In the genomic region with DNA sequence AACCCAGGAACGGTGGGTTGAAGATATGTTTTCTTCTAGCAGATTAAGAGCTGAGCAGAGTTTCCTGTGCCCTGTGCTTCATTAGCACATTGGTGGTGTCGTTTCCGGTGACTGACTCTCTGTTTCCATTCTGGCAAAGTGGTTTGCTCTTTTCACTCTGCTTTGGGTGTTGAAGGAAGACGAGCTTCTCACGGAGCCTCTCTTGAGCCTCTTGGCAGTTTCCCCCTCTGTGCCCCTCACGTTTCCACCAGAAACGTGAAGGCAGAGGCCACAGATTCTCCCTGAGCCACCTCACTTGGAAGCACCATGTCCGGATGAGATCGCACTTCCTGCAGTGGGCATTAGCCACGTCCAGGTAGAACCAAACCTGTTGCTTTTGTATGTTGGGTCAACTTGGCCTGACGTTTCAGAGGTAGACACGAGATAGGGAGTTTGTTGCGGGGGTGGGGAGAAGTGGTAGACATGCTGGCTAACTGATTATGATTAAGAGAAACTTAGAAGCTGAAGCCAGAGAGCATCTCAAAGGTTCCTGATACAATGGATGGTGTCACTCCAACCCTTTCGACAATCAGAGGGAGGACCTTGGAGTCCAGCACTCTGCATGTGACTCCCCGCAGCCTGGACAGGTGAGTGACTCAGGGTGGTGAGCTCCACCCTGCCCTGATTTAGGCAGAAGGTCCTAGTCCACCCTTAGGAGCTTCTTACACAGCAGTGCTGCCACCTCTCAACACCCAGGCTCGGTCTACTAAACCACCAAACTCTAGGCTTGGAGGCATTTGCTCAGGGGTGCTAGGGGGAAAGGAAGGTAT, we compare ENCODE assay signal across 8 cellular contexts. TPM values are rescaled to one million over a fixed set of nuclear protein-coding genes. Genes with fewer than 3 reads are reported as not detected.
A peak's percentile ranks its signal among the peaks of the same experiment; 100 is the strongest.
DNase-seq lines count a peak whose midpoint lies in the region; ATAC-seq and TF ChIP-seq lines count a peak whose summit lies in the region.

A gene with protein sequence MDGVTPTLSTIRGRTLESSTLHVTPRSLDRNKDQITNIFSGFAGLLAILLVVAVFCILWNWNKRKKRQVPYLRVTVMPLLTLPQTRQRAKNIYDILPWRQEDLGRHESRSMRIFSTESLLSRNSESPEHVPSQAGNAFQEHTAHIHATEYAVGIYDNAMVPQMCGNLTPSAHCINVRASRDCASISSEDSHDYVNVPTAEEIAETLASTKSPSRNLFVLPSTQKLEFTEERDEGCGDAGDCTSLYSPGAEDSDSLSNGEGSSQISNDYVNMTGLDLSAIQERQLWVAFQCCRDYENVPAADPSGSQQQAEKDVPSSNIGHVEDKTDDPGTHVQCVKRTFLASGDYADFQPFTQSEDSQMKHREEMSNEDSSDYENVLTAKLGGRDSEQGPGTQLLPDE (plus strand): TSS at position 155 of the 809 bp plus-strand sequence. CDS start 383 bp downstream, at position 538.

- ATAC-seq in HG02763 (IDR thresholded peaks at IDR 0.05; ENCODE audit: unreplicated experiment) (peak; percentile 48), PC-3 (no peak)

- H3K36me3 ChIP-seq in GM06990 (ENCODE audit: control insufficient read depth, insufficient read depth, low read length) = no peaks in the 10 kb centered on the region
- no peaks in the 10 kb centered on the region for H3K36me3 ChIP-seq in PC-3 (ENCODE audit: low read depth, low read length)

- no peaks in the 10 kb centered on the region for H3K9me2 ChIP-seq in PC-3 (replicated peaks; ENCODE audit: low read length)

- POLR2A ChIA-PET in PC-3 (lab: Charles Lee; ENCODE audit: unreplicated experiment) = no interaction called here

- TF ChIP-seq CTCF in GM06990 (IDR thresholded peaks at IDR 0.05; ENCODE audit: insufficient read depth, low read length, poor library complexity, severe bottlenecking) (no peak), PC-3 (conservative IDR thresholded peaks at IDR 0.05; ENCODE audit: low read depth, low read length) (no peak)

- no peaks in the 10 kb centered on the region for H4K20me1 ChIP-seq in PC-3 (ENCODE audit: low read length)

- H3K79me2 ChIP-seq in PC-3 (ENCODE audit: low read length) = no peaks in the 10 kb centered on the region

- H2AFZ ChIP-seq in PC-3 (ENCODE audit: low read length) = no peak within 1 kb of the TSS

- no TSS peak for BruUV-seq in PC-3 (replicated peaks; lab: Mats Ljungman, UMichigan)

- H3F3A ChIP-seq in PC-3 (ENCODE audit: low read length, unreplicated experiment) = no peaks in the 10 kb centered on the region

- no peak within 1 kb of the TSS for H3K4me2 ChIP-seq in PC-3 (ENCODE audit: low read length)

- H3K4me1 ChIP-seq in PC-3 (ENCODE audit: insufficient read depth, low read length) = no peaks in the 10 kb centered on the region

- CTCF ChIA-PET in PC-3 (lab: Charles Lee) = no interaction called here

- no peak within 1 kb of the TSS for H3K9ac ChIP-seq in PC-3 (ENCODE audit: low read length)

- H3K4me3 ChIP-seq in GM06990 (replicated peaks; ENCODE audit: low read depth, low read length) = peak within 1 kb of the TSS; percentile 76
- no peak within 1 kb of the TSS for H3K4me3 ChIP-seq in PC-3 (ENCODE audit: low read length)

- H3K27me3 ChIP-seq in GM06990 (replicated peaks; ENCODE audit: control insufficient read depth, insufficient read depth, low read length) (no peaks in the 10 kb centered on the region), PC-3 (ENCODE audit: low read length) (no peaks in the 10 kb centered on the region)

- no peak within 1 kb of the TSS for H3K27ac ChIP-seq in PC-3 (ENCODE audit: low read length)

- DNase-seq in GM06990 (ENCODE audit: extremely low read depth, insufficient read length) = peak; percentile 76
- peak; percentile 38 for DNase-seq in UCSD-AML1 (lab: John Stamatoyannopoulos, UW; ENCODE audit: unreplicated experiment)
- peak; percentile 36 to 59 for DNase-seq in dermis microvascular lymphatic vessel endothelial cell (ENCODE audit: low read depth in 2 of 2)
- DNase-seq in stimulated activated CD8-positive, alpha-beta memory T cell treated with anti-CD3 and anti-CD28 coated beads, Interleukin-4, amount 100 ng/mL, for 1 hour (ENCODE audit: low read depth in 2 of 2, low spot score in 1 of 2) = peak; percentile 55 to 64
- DNase-seq in ureter (ENCODE audit: low spot score) = no peak
- no peak for DNase-seq in iPS-NIHi7 (ENCODE audit: extremely low spot score)
- no peak for DNase-seq in PC-3

- intact Hi-C loops in PC-3 (cut with micrococcal nuclease) = no loop called here

- no peaks in the 10 kb centered on the region for H3K9me3 ChIP-seq in PC-3 (ENCODE audit: low read length)

RNA-seq across cellular contexts. Expression of the gene that starts here (rescaled TPM):
- total RNA-seq in dermis microvascular lymphatic vessel endothelial cell (under 0.01 TPM in 2 replicates), ureter (2.2 TPM), PC-3 (2014; rRNA removed) (not detected in 2 replicates)

Comparison
In these comparisons a context has a peak if more than half of its experiments do, and no peak if none do; other contexts are left out.
1. Peak in DNase-seq in dermis microvascular lymphatic vessel endothelial cell; RNA of the gene not detected or under 1 TPM.
2. DNase-seq: peak in GM06990 (single experiment), UCSD-AML1 (single experiment) and stimulated activated CD8-positive, alpha-beta memory T cell treated with anti-CD3 and anti-CD28 coated beads, Interleukin-4, amount 100 ng/mL, for 1 hour (2 of 2); none in ureter (single experiment), iPS-NIHi7 (single experiment) and PC-3 (single experiment).